8 cellular contexts compared by ENCODE assay signal in genomic region chr19:7829561-7830271, GRCh38. TPM values are rescaled to one million over a fixed set of nuclear protein-coding genes. Genes with fewer than 3 reads are reported as not detected.
A peak's percentile ranks its signal among the peaks of the same experiment; 100 is the strongest.
DNase-seq lines count a peak whose midpoint lies in the region; ATAC-seq and TF ChIP-seq lines count a peak whose summit lies in the region.

Gene EVI5L, plus strand, starts transcription at chr19:7830218. Its CDS starts 16,325 bp downstream, at chr19:7846543.

- peak; percentile 100 for DNase-seq in GM04503 (ENCODE audit: low read depth)
- peak; percentile 99 for DNase-seq in NCI-H1048 (lab: John Stamatoyannopoulos, UW)
- DNase-seq in SK-N-SH: peak; percentile 100
- DNase-seq in activated naive CD4-positive, alpha-beta T cell treated with anti-CD3 and anti-CD28 coated beads, Interleukin-2, amount 50 U/mL, for 72 hours (ENCODE audit: low spot score in 2 of 2): peak; percentile 99 to 100
- peak; percentile 99 for DNase-seq in glomerular endothelial cell (ENCODE audit: extremely low read depth, low read depth, low spot score)
- peak; percentile 97 to 100 (median 100) for DNase-seq in nucleus accumbens (lab: John Stamatoyannopoulos, UW)
- DNase-seq in suprapubic skin (ENCODE audit: low spot score in 2 of 2): peak; percentile 99

- peak within 1 kb of the TSS; percentile 88; the same call in 1 of the 2 replicates for H2AFZ ChIP-seq in SK-N-SH (ENCODE audit: low read depth)

- TF ChIP-seq EP300 in SK-N-SH (IDR thresholded peaks at IDR 0.05; ENCODE audit: borderline replicate concordance in 1 of 2, low read depth in 1 of 2, low read length in 1 of 2) (peak in 1 of 2 experiments; percentile 32; a peak in 1 of 4 replicates), suprapubic skin (IDR thresholded peaks at IDR 0.05) (no peak)

- 0% methylated on average over 27 of the region's 45 CpGs for WGBS in SK-N-SH (ENCODE audit: low lambda C conversion rate)
- 0% methylated on average over 20 of the region's 45 CpGs for WGBS in suprapubic skin

- H3K27me3 ChIP-seq in SK-N-SH (ENCODE audit: insufficient read depth): peaks cover 32% of the 10 kb centered on the region
- no peaks in the 10 kb centered on the region for H3K27me3 ChIP-seq in suprapubic skin

- CTCF ChIA-PET in SK-N-SH (lab: Yijun Ruan, JAX): interaction anchor here (1.2 to 2.1 kb wide), 2 partner anchors 23 to 99 kb away, joined by 3 to 11 read pairs; no protein-coding TSS in a partner anchor

- no peak within 1 kb of the TSS for H3K27ac ChIP-seq in SK-N-SH (ENCODE audit: low read depth in 2 of 2, low read length in 1 of 2)
- H3K27ac ChIP-seq in suprapubic skin: peak within 1 kb of the TSS; percentile 51

- H3K4me2 ChIP-seq in SK-N-SH: peak within 1 kb of the TSS; percentile 81

- H3K4me1 ChIP-seq in SK-N-SH (ENCODE audit: control insufficient read depth in 1 of 2, insufficient read depth in 2 of 2, low read depth in 1 of 2, low read length in 1 of 2) (peaks cover 0 to 7% of the 10 kb centered on the region in 2 experiments; a peak in 1 of 4 replicates), suprapubic skin (peaks cover 41% of the 10 kb centered on the region)

- no peak for TF ChIP-seq CTCF in SK-N-SH (IDR thresholded peaks at IDR 0.05)
- no peak for TF ChIP-seq CTCF in suprapubic skin (IDR thresholded peaks at IDR 0.05)

- TF ChIP-seq RAD21 in SK-N-SH (IDR thresholded peaks at IDR 0.05; ENCODE audit: low read length): no peak

- no peaks in the 10 kb centered on the region for H3K36me3 ChIP-seq in SK-N-SH (replicated peaks in 1 of 2; ENCODE audit: control insufficient read depth in 1 of 2, insufficient read depth in 2 of 2, low read length in 1 of 2)
- no peaks in the 10 kb centered on the region for H3K36me3 ChIP-seq in suprapubic skin

- no peak for TF ChIP-seq POLR2A in suprapubic skin (IDR thresholded peaks at IDR 0.05)

- H3K4me3 ChIP-seq in SK-N-SH (ENCODE audit: low read depth in 2 of 2, low read length in 1 of 2) (peak within 1 kb of the TSS; percentile 52 to 60), suprapubic skin (peak within 1 kb of the TSS; percentile 67)

- H3K27ac Mint-ChIP-seq in activated naive CD4-positive, alpha-beta T cell treated with anti-CD3 and anti-CD28 coated beads, Interleukin-2, amount 50 U/mL, for 72 hours: peak within 1 kb of the TSS; percentile 81 to 90

- H3K36me3 Mint-ChIP-seq in activated naive CD4-positive, alpha-beta T cell treated with anti-CD3 and anti-CD28 coated beads, Interleukin-2, amount 50 U/mL, for 72 hours: no peaks in the 10 kb centered on the region

- POLR2A ChIA-PET in SK-N-SH (lab: Yijun Ruan, JAX): no interaction called here

- H3K9ac ChIP-seq in SK-N-SH: peak within 1 kb of the TSS; percentile 28; the same call in 1 of the 2 replicates

- H3K79me2 ChIP-seq in SK-N-SH (ENCODE audit: insufficient read depth): peaks cover 4% of the 10 kb centered on the region; the same call in 1 of the 2 replicates

- peak; percentile 82 for ATAC-seq in HG02588 (IDR thresholded peaks at IDR 0.05; ENCODE audit: unreplicated experiment)
- peak; percentile 90 to 91 for ATAC-seq in activated naive CD4-positive, alpha-beta T cell treated with anti-CD3 and anti-CD28 coated beads, Interleukin-2, amount 50 U/mL, for 72 hours

- H4K20me1 ChIP-seq in SK-N-SH (ENCODE audit: insufficient read depth): no peaks in the 10 kb centered on the region

- no peaks in the 10 kb centered on the region for H3K9me3 ChIP-seq in SK-N-SH
- H3K9me3 ChIP-seq in suprapubic skin: no peaks in the 10 kb centered on the region

- H3K9me3 Mint-ChIP-seq in activated naive CD4-positive, alpha-beta T cell treated with anti-CD3 and anti-CD28 coated beads, Interleukin-2, amount 50 U/mL, for 72 hours: no peaks in the 10 kb centered on the region

- no peaks in the 10 kb centered on the region for H3K9me2 ChIP-seq in SK-N-SH

- H3F3A ChIP-seq in SK-N-SH (replicated peaks; ENCODE audit: insufficient read depth): no peaks in the 10 kb centered on the region

TF ChIP-seq in SK-N-SH, 30 proteins besides CTCF, POLR2A, EP300 and RAD21 (continues in another document):
- TF ChIP-seq, protein P1, sequence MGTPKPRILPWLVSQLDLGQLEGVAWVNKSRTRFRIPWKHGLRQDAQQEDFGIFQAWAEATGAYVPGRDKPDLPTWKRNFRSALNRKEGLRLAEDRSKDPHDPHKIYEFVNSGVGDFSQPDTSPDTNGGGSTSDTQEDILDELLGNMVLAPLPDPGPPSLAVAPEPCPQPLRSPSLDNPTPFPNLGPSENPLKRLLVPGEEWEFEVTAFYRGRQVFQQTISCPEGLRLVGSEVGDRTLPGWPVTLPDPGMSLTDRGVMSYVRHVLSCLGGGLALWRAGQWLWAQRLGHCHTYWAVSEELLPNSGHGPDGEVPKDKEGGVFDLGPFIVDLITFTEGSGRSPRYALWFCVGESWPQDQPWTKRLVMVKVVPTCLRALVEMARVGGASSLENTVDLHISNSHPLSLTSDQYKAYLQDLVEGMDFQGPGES (IDR thresholded peaks at IDR 0.05; ENCODE audit: low read depth, low read length): peak; percentile 99
- TF ChIP-seq TCF12 (IDR thresholded peaks at IDR 0.05) (no peak), RFX5 (IDR thresholded peaks at IDR 0.05; ENCODE audit: low read length) (peak; percentile 90), ZBTB33 (IDR thresholded peaks at IDR 0.05; ENCODE audit: borderline replicate concordance, low read depth) (peak; percentile 91), FOSL2 (IDR thresholded peaks at IDR 0.05; ENCODE audit: borderline replicate concordance, low read depth) (no peak), EZH2phosphoT487 (IDR thresholded peaks at IDR 0.05; ENCODE audit: borderline replicate concordance, low read depth) (no peak), GABPA (IDR thresholded peaks at IDR 0.05; ENCODE audit: low read depth) (peak; percentile 72), NRF1 (IDR thresholded peaks at IDR 0.05; ENCODE audit: low read depth, low read length) (no peak), MXI1 (IDR thresholded peaks at IDR 0.05; ENCODE audit: low read depth, low read length) (peak; percentile 51), CHD2 (IDR thresholded peaks at IDR 0.05; ENCODE audit: low read length, partially characterized antibody) (peak; percentile 98), POLR2AphosphoS5 (IDR thresholded peaks at IDR 0.05; ENCODE audit: low read depth, low read length) (no peak), RCOR1 (IDR thresholded peaks at IDR 0.05; ENCODE audit: low read length) (no peak), REST (IDR thresholded peaks at IDR 0.05; ENCODE audit: low read depth, low read length) (no peak), RXRA (IDR thresholded peaks at IDR 0.05; ENCODE audit: borderline replicate concordance, low read depth) (no peak), FOXM1 (IDR thresholded peaks at IDR 0.05; ENCODE audit: low read depth) (no peak), ELF1 (IDR thresholded peaks at IDR 0.05) (no peak; the same call in none of the 2 replicates), YY1 (IDR thresholded peaks at IDR 0.05; ENCODE audit: low read depth) (peak; percentile 80), GATA2 (CRISPR knock-in tag; IDR thresholded peaks at IDR 0.05) (no peak), FOXJ3 (CRISPR knock-in tag; IDR thresholded peaks at IDR 0.05) (no peak)
- TF ChIP-seq, protein P2, sequence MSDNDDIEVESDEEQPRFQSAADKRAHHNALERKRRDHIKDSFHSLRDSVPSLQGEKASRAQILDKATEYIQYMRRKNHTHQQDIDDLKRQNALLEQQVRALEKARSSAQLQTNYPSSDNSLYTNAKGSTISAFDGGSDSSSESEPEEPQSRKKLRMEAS (IDR thresholded peaks at IDR 0.05; ENCODE audit: low read depth): no peak

RNA-seq across cellular contexts. Expression of gene EVI5L, which starts in this region (rescaled TPM):
- 8.5 and 9.7 TPM in 2 replicates for polyA plus RNA-seq in SK-N-SH (2012; rRNA removed)
- polyA plus RNA-seq in SK-N-SH (2012; cell fraction: cytosol; rRNA removed): 4.9 and 8.5 TPM in 2 replicates
- 16.4 and 17.9 TPM in 2 replicates for polyA plus RNA-seq in SK-N-SH (2012; cell fraction: nucleus; rRNA removed)
- total RNA-seq in activated naive CD4-positive, alpha-beta T cell treated with anti-CD3 and anti-CD28 coated beads, Interleukin-2, amount 50 U/mL, for 72 hours: 1 to 10 TPM; 4.6 to 7.8 TPM
- total RNA-seq in glomerular endothelial cell (27.1 and 32.1 TPM in 2 replicates), suprapubic skin (10 to 100 TPM; 17.2 to 29.4 (median 25.6) TPM)
